In genomic region chr3:15798533-15799245, GRCh38 we compare ENCODE assay signal across 9 cellular contexts. TPM values are rescaled to one million over a fixed set of nuclear protein-coding genes. Genes with fewer than 3 reads are reported as not detected.
DNase-seq lines count a peak whose midpoint lies in the region; ATAC-seq, FAIRE-seq and TF ChIP-seq lines count a peak whose summit lies in the region.
"Had no signal": no experiment of that assay in that cellular context is flagged by ENCODE, and none has a peak within 500 bp of the region (broad histone marks: within the 10 kb centered on the region; RNA-seq: fewer than 3 reads in every experiment).

No MANE protein-coding gene starts in this region.

- no peak for DNase-seq in CD14-positive monocyte (ENCODE audit: low spot score)
- DNase-seq in LNCaP clone FGC (ENCODE audit: low read depth), result peak; percentile 73
- DNase-seq in dorsolateral prefrontal cortex, result no peak
- DNase-seq in urothelium cell line (ENCODE audit: low spot score), result no peak
- no peak for DNase-seq in NCI-H2107 treated with DMSO at 0.1 percent for 48 hours (lab: John Stamatoyannopoulos, UW; ENCODE audit: unreplicated experiment)
- DNase-seq in effector CD4-positive, alpha-beta T cell, result no peak
- DNase-seq: small intestine had no signal

- no peak for ATAC-seq in GM19452 (IDR thresholded peaks at IDR 0.05; ENCODE audit: unreplicated experiment)

- H3K4me3 Mint-ChIP-seq in CD14-positive monocyte, result no peak overlapping the region

- H3K27me3 ChIP-seq in dorsolateral prefrontal cortex (no peaks in the 10 kb centered on the region), neutrophil (no peaks in the 10 kb centered on the region)

- peak overlapping the region in 6 of 7 donors; percentile 58 to 99 (median 98) for H3K27ac Mint-ChIP-seq in CD14-positive monocyte

- H3K27me3 Mint-ChIP-seq in CD14-positive monocyte (ENCODE audit: low read depth in 3 of 3), result no peaks in the 10 kb centered on the region

- intact Hi-C loops in CD14-positive monocyte (cut with micrococcal nuclease) (no loop called here), dorsolateral prefrontal cortex (cut with DNase I) (loop anchor here (5.0 kb wide), 2 partner anchors 46 to 166 kb away; no protein-coding TSS in a partner anchor)

- H3K27ac ChIP-seq in dorsolateral prefrontal cortex (peak overlapping the region; percentile 72 to 97 (median 93)), neutrophil (peak overlapping the region; percentile 79)

- no peaks in the 10 kb centered on the region for H3K9me3 ChIP-seq in neutrophil

- no peak for FAIRE-seq in urothelium cell line (lab: Jason Lieb, UNC)
- FAIRE-seq: small intestine had no signal

- H3K36me3 Mint-ChIP-seq in CD14-positive monocyte, result peaks cover 0 to 5% of the 10 kb centered on the region in 2 donors

- H3K36me3 ChIP-seq in neutrophil, result no peaks in the 10 kb centered on the region

- peak; percentile 4 for TF ChIP-seq CTCF in CD14-positive monocyte (IDR thresholded peaks at IDR 0.05)
- no peak for TF ChIP-seq CTCF in LNCaP clone FGC (IDR thresholded peaks at IDR 0.05; ENCODE audit: control insufficient read depth, extremely low read depth, insufficient read depth)
- no peak for TF ChIP-seq CTCF in dorsolateral prefrontal cortex (IDR thresholded peaks at IDR 0.05 in 54 of 56, conservative IDR thresholded peaks at IDR 0.05 in 2 of 56; ENCODE audit: low read depth in 1 of 56, partially characterized antibody in 56 of 56)
- TF ChIP-seq CTCF in neutrophil (IDR thresholded peaks at IDR 0.05), result no peak

- H3K9me3 Mint-ChIP-seq in CD14-positive monocyte, result no peaks in the 10 kb centered on the region

- H3K4me1 ChIP-seq in neutrophil (ENCODE audit: control insufficient read depth in 1 of 2, insufficient read depth in 1 of 2, low read depth in 1 of 2, low read length in 1 of 2), result peaks cover 60 to 62% of the 10 kb centered on the region in 2 experiments

- H3K4me3 ChIP-seq in LNCaP clone FGC (ENCODE audit: low read depth, low read length) (peak overlapping the region; percentile 47; the same call in 1 of the 2 replicates), dorsolateral prefrontal cortex (peak overlapping the region in 32 of 59 donors; percentile 29 to 74 (median 59)), neutrophil (ENCODE audit: low read depth in 1 of 2, low read length in 1 of 2) (no peak overlapping the region)

- peaks cover 63% of the 10 kb centered on the region for H3K4me1 Mint-ChIP-seq in CD14-positive monocyte

RNA-seq across cellular contexts. Expression of gene ANKRD28, which starts 0.9 kb away (rescaled TPM):
- 10 to 100 TPM in 1 of 2 donors, 1 to 10 TPM in 1; 5.9 to 11.5 TPM for polyA plus RNA-seq in CD14-positive monocyte
- 100 to 1,000 TPM in 4 of 120 experiments, 10 to 100 TPM in 116; 46.9 to 110 (median 74.2) TPM for total RNA-seq in dorsolateral prefrontal cortex

Comparison
In these comparisons a context has a peak if more than half of its experiments do, and no peak if none do; other contexts are left out.
1. H3K4me3 ChIP-seq: peak in LNCaP clone FGC (single experiment) and dorsolateral prefrontal cortex (32 of 59); none in neutrophil (0 of 2).
2. intact Hi-C loops: an anchor here in dorsolateral prefrontal cortex (5.0 kb wide); none called in CD14-positive monocyte.